In the genomic region with DNA sequence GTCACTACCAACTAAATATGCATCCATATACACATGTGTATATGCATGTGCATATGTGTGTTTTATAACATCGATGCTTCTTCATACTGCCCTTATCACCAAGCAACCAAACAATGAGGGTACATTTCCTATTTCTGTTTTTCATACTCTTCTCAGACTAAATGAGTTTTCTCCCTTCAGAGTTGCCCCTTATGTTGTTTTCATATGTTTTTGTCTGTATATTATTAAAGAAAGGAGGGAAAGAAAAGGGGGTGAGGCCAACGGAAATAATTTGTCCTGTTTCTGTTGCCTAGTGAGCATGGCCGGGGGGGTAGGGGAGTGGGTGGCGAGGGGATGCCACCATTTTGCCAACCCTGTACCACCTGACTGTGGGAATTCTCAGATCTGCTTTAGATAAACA, we compare ENCODE assay signal across 26 cellular contexts. TPM values are rescaled to one million over a fixed set of nuclear protein-coding genes. Genes with fewer than 3 reads are reported as not detected.
"Had no signal": no experiment of that assay in that cellular context is flagged by ENCODE, and none has a peak within 500 bp of the region (broad histone marks: within the 10 kb centered on the region; RNA-seq: fewer than 3 reads in every experiment).

No MANE protein-coding gene starts in this region.

- H3K4me3 ChIP-seq: colonic mucosa, lung, neural progenitor cell, transverse colon had no signal

- H3K36me3 ChIP-seq: colonic mucosa, neural progenitor cell, transverse colon had no signal

- ATAC-seq: activated CD4-positive, CD25-positive, alpha-beta regulatory T cell treated with anti-CD3 and anti-CD28 coated beads, Interleukin-2, amount 50 U/mL, for 24 hours; activated CD8-positive, alpha-beta memory T cell treated with anti-CD3 and anti-CD28 coated beads, Interleukin-2, amount 10 ng/mL, durations not matched to agents 7 days and 5 days; activated CD8-positive, alpha-beta T cell treated with anti-CD3 and anti-CD28 coated beads for 36 hours; activated naive CD8-positive, alpha-beta T cell treated with anti-CD3 and anti-CD28 coated beads, Interleukin-2, amount 50 U/mL, for 24 hours; left colon; naive thymus-derived CD8-positive, alpha-beta T cell; stimulated activated naive CD8-positive, alpha-beta T cell treated with anti-CD3 and anti-CD28 coated beads, Interleukin-15, Interleukin-2, amounts not matched to agents 100 U/mL and 50 U/mL, for 24 hours had no signal

- H3K9ac ChIP-seq: neural progenitor cell had no signal

- H3K9me3 ChIP-seq: colonic mucosa, transverse colon had no signal

- H3K27ac ChIP-seq: colonic mucosa, epithelial cell of prostate, neural progenitor cell had no signal

- H3K4me3 Mint-ChIP-seq: activated CD4-positive, alpha-beta T cell treated with anti-CD3 and anti-CD28 coated beads, Interleukin-2, amount 10 ng/mL, durations not matched to agents 7 days and 5 days; activated CD8-positive, alpha-beta memory T cell treated with anti-CD3 and anti-CD28 coated beads, Interleukin-2, amount 10 ng/mL, durations not matched to agents 7 days and 5 days; activated CD8-positive, alpha-beta T cell treated with anti-CD3 and anti-CD28 coated beads for 36 hours; activated naive CD8-positive, alpha-beta T cell treated with anti-CD3 and anti-CD28 coated beads, Interleukin-2, amount 50 U/mL, for 24 hours; brain; central memory CD8-positive, alpha-beta T cell; endodermal cell; naive thymus-derived CD8-positive, alpha-beta T cell; neural progenitor cell had no signal

- DNase-seq: activated CD4-positive, alpha-beta T cell treated with anti-CD3 and anti-CD28 coated beads, Interleukin-2, amount 10 ng/mL, durations not matched to agents 7 days and 5 days; activated CD8-positive, alpha-beta memory T cell treated with anti-CD3 and anti-CD28 coated beads, Interleukin-2, amount 10 ng/mL, durations not matched to agents 7 days and 5 days; activated CD8-positive, alpha-beta T cell treated with anti-CD3 and anti-CD28 coated beads for 36 hours; activated gamma-delta T cell; activated naive CD4-positive, alpha-beta T cell treated with anti-CD3 and anti-CD28 coated beads, Interleukin-2, amount 50 U/mL, for 16 hours; activated naive CD8-positive, alpha-beta T cell treated with anti-CD3 and anti-CD28 coated beads, Interleukin-2, amount 50 U/mL, for 24 hours; activated T-cell treated with anti-CD3 and anti-CD28 coated beads for 4 hours; colonic mucosa; endodermal cell; foreskin fibroblast; left colon; naive thymus-derived CD8-positive, alpha-beta T cell; stimulated activated CD4-positive, alpha-beta T cell treated with anti-CD3 and anti-CD28 coated beads, Interleukin-12 subunit alpha, Interleukin-12 subunit beta, amount 100 ng/mL, for 4 hours; stimulated activated CD4-positive, alpha-beta T cell treated with anti-CD3 and anti-CD28 coated beads, Interleukin-4, amount 100 ng/mL, for 4 hours; stimulated activated naive CD8-positive, alpha-beta T cell treated with anti-CD3 and anti-CD28 coated beads, Interleukin-15, Interleukin-2, amounts not matched to agents 100 U/mL and 50 U/mL, for 24 hours; SW 1271; T-helper 2 cell; transverse colon had no signal

- H3K4me1 Mint-ChIP-seq: activated CD4-positive, alpha-beta T cell treated with anti-CD3 and anti-CD28 coated beads, Interleukin-2, amount 10 ng/mL, durations not matched to agents 7 days and 5 days; activated CD8-positive, alpha-beta memory T cell treated with anti-CD3 and anti-CD28 coated beads, Interleukin-2, amount 10 ng/mL, durations not matched to agents 7 days and 5 days; activated naive CD8-positive, alpha-beta T cell treated with anti-CD3 and anti-CD28 coated beads, Interleukin-2, amount 50 U/mL, for 24 hours had no signal

- H2AFZ ChIP-seq: neural progenitor cell had no signal

- H3K9me3 Mint-ChIP-seq: activated CD4-positive, alpha-beta T cell treated with anti-CD3 and anti-CD28 coated beads, Interleukin-2, amount 10 ng/mL, durations not matched to agents 7 days and 5 days; activated CD8-positive, alpha-beta T cell treated with anti-CD3 and anti-CD28 coated beads for 36 hours; activated naive CD8-positive, alpha-beta T cell treated with anti-CD3 and anti-CD28 coated beads, Interleukin-2, amount 50 U/mL, for 24 hours; brain; central memory CD8-positive, alpha-beta T cell; endodermal cell; neural progenitor cell had no signal

- H3K4me2 ChIP-seq: neural progenitor cell had no signal

- H3K36me3 Mint-ChIP-seq: activated CD8-positive, alpha-beta memory T cell treated with anti-CD3 and anti-CD28 coated beads, Interleukin-2, amount 10 ng/mL, durations not matched to agents 7 days and 5 days; brain; naive thymus-derived CD8-positive, alpha-beta T cell; neural progenitor cell had no signal

- FAIRE-seq: urothelium cell line had no signal

- H3K27ac Mint-ChIP-seq: activated CD4-positive, alpha-beta T cell treated with anti-CD3 and anti-CD28 coated beads, Interleukin-2, amount 10 ng/mL, durations not matched to agents 7 days and 5 days; activated CD8-positive, alpha-beta memory T cell treated with anti-CD3 and anti-CD28 coated beads, Interleukin-2, amount 10 ng/mL, durations not matched to agents 7 days and 5 days; activated CD8-positive, alpha-beta T cell treated with anti-CD3 and anti-CD28 coated beads for 36 hours; activated naive CD8-positive, alpha-beta T cell treated with anti-CD3 and anti-CD28 coated beads, Interleukin-2, amount 50 U/mL, for 24 hours; brain; endodermal cell; naive thymus-derived CD8-positive, alpha-beta T cell; neural progenitor cell; progenitor cell of endocrine pancreas had no signal

RNA-seq across cellular contexts. Expression of a gene that starts 28.8 kb away (rescaled TPM):
- total RNA-seq: activated CD4-positive, alpha-beta T cell treated with anti-CD3 and anti-CD28 coated beads, Interleukin-2, amount 10 ng/mL, durations not matched to agents 7 days and 5 days; activated CD8-positive, alpha-beta memory T cell treated with anti-CD3 and anti-CD28 coated beads, Interleukin-2, amount 10 ng/mL, durations not matched to agents 7 days and 5 days; activated CD8-positive, alpha-beta T cell treated with anti-CD3 and anti-CD28 coated beads for 36 hours; naive thymus-derived CD8-positive, alpha-beta T cell had no signal
